ENCODE assay signal across 1 cellular context in the genomic region with DNA sequence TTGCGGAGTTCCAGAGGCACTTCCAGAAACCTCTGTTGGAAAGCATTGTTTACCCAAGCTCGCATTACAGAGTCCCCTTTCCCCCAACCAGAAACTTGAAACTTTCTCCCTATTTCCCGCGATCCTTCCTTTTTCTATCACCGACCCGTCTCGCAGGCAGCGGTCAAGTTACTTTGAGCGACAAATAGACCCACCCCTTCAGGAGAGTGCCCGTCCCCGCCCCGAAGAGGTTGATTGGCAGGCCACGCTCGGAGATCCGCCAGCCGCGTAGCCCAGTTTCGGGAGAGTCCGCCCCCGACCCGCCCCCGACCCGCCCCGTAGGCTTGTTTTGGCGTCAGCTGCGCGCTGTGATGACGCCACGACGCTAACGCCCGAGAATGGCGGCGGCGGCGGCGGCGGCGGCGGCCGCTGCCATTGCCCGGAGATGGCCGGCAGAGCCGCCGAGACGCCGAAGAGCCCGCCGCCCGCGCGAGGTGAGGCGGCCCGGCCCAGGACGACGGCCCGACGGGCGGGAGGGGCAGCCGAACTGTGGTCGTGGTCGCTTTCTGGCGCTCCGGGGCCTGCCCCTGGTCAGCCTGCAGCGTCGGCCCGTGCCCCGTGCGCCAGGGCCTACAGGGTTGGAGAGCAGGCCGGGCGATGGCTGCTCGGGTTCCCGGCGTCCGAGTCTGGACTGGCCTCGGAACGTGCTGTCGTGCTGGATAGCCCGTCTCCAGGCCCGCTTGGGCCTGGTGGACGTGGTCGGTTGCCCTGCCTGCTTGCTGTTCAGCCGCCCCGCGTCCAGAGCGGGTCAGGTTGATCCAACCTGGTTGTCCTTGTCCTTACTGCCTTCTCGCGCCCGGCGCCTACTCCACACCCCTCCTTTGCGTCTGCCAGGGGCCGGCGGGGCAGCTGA.
TF ChIP-seq lines count a peak whose summit lies in the region.

A gene (plus strand): TSS at position 356 of the 892 bp plus-strand sequence. CDS start 15,496 bp downstream, outside the sequence.

TF ChIP-seq in HepG2, 621 proteins besides CTCF, POLR2A, EP300 and RAD21 (continued from another document and continues in another):
- TF ChIP-seq, protein P1, sequence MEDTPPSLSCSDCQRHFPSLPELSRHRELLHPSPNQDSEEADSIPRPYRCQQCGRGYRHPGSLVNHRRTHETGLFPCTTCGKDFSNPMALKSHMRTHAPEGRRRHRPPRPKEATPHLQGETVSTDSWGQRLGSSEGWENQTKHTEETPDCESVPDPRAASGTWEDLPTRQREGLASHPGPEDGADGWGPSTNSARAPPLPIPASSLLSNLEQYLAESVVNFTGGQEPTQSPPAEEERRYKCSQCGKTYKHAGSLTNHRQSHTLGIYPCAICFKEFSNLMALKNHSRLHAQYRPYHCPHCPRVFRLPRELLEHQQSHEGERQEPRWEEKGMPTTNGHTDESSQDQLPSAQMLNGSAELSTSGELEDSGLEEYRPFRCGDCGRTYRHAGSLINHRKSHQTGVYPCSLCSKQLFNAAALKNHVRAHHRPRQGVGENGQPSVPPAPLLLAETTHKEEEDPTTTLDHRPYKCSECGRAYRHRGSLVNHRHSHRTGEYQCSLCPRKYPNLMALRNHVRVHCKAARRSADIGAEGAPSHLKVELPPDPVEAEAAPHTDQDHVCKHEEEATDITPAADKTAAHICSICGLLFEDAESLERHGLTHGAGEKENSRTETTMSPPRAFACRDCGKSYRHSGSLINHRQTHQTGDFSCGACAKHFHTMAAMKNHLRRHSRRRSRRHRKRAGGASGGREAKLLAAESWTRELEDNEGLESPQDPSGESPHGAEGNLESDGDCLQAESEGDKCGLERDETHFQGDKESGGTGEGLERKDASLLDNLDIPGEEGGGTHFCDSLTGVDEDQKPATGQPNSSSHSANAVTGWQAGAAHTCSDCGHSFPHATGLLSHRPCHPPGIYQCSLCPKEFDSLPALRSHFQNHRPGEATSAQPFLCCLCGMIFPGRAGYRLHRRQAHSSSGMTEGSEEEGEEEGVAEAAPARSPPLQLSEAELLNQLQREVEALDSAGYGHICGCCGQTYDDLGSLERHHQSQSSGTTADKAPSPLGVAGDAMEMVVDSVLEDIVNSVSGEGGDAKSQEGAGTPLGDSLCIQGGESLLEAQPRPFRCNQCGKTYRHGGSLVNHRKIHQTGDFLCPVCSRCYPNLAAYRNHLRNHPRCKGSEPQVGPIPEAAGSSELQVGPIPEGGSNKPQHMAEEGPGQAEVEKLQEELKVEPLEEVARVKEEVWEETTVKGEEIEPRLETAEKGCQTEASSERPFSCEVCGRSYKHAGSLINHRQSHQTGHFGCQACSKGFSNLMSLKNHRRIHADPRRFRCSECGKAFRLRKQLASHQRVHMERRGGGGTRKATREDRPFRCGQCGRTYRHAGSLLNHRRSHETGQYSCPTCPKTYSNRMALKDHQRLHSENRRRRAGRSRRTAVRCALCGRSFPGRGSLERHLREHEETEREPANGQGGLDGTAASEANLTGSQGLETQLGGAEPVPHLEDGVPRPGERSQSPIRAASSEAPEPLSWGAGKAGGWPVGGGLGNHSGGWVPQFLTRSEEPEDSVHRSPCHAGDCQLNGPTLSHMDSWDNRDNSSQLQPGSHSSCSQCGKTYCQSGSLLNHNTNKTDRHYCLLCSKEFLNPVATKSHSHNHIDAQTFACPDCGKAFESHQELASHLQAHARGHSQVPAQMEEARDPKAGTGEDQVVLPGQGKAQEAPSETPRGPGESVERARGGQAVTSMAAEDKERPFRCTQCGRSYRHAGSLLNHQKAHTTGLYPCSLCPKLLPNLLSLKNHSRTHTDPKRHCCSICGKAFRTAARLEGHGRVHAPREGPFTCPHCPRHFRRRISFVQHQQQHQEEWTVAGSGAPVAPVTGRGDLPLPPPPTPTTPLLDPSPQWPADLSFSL (CRISPR knock-in tag; IDR thresholded peaks at IDR 0.05), result no peak
- TF ChIP-seq, protein P2, sequence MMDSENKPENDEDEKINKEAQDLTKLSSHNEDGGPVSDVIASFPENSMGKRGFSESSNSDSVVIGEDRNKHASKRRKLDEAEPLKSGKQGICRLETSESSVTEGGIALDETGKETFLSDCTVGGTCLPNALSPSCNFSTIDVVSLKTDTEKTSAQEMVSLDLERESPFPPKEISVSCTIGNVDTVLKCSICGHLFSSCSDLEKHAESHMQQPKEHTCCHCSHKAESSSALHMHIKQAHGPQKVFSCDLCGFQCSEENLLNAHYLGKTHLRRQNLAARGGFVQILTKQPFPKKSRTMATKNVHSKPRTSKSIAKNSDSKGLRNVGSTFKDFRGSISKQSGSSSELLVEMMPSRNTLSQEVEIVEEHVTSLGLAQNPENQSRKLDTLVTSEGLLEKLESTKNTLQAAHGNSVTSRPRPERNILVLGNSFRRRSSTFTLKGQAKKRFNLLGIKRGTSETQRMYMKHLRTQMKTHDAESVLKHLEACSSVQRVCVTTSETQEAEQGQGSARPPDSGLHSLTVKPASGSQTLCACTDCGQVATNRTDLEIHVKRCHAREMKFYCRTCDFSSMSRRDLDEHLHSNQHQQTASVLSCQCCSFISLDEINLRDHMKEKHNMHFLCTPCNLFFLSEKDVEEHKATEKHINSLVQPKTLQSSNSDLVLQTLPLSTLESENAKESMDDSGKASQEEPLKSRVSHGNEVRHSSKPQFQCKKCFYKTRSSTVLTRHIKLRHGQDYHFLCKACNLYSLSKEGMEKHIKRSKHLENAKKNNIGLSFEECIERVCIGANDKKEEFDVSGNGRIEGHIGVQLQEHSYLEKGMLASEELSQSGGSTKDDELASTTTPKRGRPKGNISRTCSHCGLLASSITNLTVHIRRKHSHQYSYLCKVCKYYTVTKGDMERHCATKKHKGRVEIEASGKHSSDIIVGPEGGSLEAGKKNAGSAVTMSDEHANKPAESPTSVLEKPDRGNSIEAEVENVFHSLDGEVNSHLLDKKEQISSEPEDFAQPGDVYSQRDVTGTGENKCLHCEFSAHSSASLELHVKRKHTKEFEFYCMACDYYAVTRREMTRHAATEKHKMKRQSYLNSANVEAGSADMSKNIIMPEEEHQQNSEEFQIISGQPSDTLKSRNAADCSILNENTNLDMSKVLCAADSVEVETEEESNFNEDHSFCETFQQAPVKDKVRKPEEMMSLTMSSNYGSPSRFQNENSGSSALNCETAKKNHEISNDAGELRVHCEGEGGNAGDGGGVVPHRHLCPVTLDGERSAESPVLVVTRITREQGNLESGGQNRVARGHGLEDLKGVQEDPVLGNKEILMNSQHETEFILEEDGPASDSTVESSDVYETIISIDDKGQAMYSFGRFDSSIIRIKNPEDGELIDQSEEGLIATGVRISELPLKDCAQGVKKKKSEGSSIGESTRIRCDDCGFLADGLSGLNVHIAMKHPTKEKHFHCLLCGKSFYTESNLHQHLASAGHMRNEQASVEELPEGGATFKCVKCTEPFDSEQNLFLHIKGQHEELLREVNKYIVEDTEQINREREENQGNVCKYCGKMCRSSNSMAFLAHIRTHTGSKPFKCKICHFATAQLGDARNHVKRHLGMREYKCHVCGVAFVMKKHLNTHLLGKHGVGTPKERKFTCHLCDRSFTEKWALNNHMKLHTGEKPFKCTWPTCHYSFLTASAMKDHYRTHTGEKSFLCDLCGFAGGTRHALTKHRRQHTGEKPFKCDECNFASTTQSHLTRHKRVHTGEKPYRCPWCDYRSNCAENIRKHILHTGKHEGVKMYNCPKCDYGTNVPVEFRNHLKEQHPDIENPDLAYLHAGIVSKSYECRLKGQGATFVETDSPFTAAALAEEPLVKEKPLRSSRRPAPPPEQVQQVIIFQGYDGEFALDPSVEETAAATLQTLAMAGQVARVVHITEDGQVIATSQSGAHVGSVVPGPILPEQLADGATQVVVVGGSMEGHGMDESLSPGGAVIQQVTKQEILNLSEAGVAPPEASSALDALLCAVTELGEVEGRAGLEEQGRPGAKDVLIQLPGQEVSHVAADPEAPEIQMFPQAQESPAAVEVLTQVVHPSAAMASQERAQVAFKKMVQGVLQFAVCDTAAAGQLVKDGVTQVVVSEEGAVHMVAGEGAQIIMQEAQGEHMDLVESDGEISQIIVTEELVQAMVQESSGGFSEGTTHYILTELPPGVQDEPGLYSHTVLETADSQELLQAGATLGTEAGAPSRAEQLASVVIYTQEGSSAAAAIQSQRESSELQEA (CRISPR knock-in tag; IDR thresholded peaks at IDR 0.05; ENCODE audit: not compliant biosample characterization), result no peak
- TF ChIP-seq MAZ (IDR thresholded peaks at IDR 0.05; ENCODE audit: borderline replicate concordance, low read depth, low read length) (peak; percentile 32; the same call in 1 of the 2 replicates), MAZ (CRISPR knock-in tag; IDR thresholded peaks at IDR 0.05; ENCODE audit: low read depth) (peak; percentile 77), BRCA1 (CRISPR knock-in tag; IDR thresholded peaks at IDR 0.05) (0 out of 2 replicates have a peak, but pooled peaks have one; percentile 89), RELA (CRISPR knock-in tag; IDR thresholded peaks at IDR 0.05) (no peak), ZNF44 (CRISPR knock-in tag; IDR thresholded peaks at IDR 0.05) (no peak), ZNF549 (CRISPR knock-in tag; IDR thresholded peaks at IDR 0.05) (no peak), ZNF354B (CRISPR knock-in tag; IDR thresholded peaks at IDR 0.05) (no peak), HIVEP1 (CRISPR knock-in tag; IDR thresholded peaks at IDR 0.05) (peak; percentile 88)
- TF ChIP-seq, protein P3, sequence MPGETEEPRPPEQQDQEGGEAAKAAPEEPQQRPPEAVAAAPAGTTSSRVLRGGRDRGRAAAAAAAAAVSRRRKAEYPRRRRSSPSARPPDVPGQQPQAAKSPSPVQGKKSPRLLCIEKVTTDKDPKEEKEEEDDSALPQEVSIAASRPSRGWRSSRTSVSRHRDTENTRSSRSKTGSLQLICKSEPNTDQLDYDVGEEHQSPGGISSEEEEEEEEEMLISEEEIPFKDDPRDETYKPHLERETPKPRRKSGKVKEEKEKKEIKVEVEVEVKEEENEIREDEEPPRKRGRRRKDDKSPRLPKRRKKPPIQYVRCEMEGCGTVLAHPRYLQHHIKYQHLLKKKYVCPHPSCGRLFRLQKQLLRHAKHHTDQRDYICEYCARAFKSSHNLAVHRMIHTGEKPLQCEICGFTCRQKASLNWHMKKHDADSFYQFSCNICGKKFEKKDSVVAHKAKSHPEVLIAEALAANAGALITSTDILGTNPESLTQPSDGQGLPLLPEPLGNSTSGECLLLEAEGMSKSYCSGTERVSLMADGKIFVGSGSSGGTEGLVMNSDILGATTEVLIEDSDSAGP (CRISPR knock-in tag; IDR thresholded peaks at IDR 0.05; ENCODE audit: borderline replicate concordance), result peak; percentile 76; the same call in 1 of the 2 replicates
- TF ChIP-seq, protein P4, sequence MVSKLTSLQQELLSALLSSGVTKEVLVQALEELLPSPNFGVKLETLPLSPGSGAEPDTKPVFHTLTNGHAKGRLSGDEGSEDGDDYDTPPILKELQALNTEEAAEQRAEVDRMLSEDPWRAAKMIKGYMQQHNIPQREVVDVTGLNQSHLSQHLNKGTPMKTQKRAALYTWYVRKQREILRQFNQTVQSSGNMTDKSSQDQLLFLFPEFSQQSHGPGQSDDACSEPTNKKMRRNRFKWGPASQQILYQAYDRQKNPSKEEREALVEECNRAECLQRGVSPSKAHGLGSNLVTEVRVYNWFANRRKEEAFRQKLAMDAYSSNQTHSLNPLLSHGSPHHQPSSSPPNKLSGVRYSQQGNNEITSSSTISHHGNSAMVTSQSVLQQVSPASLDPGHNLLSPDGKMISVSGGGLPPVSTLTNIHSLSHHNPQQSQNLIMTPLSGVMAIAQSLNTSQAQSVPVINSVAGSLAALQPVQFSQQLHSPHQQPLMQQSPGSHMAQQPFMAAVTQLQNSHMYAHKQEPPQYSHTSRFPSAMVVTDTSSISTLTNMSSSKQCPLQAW (CRISPR knock-in tag; IDR thresholded peaks at IDR 0.05), result no peak
- TF ChIP-seq, protein P5, sequence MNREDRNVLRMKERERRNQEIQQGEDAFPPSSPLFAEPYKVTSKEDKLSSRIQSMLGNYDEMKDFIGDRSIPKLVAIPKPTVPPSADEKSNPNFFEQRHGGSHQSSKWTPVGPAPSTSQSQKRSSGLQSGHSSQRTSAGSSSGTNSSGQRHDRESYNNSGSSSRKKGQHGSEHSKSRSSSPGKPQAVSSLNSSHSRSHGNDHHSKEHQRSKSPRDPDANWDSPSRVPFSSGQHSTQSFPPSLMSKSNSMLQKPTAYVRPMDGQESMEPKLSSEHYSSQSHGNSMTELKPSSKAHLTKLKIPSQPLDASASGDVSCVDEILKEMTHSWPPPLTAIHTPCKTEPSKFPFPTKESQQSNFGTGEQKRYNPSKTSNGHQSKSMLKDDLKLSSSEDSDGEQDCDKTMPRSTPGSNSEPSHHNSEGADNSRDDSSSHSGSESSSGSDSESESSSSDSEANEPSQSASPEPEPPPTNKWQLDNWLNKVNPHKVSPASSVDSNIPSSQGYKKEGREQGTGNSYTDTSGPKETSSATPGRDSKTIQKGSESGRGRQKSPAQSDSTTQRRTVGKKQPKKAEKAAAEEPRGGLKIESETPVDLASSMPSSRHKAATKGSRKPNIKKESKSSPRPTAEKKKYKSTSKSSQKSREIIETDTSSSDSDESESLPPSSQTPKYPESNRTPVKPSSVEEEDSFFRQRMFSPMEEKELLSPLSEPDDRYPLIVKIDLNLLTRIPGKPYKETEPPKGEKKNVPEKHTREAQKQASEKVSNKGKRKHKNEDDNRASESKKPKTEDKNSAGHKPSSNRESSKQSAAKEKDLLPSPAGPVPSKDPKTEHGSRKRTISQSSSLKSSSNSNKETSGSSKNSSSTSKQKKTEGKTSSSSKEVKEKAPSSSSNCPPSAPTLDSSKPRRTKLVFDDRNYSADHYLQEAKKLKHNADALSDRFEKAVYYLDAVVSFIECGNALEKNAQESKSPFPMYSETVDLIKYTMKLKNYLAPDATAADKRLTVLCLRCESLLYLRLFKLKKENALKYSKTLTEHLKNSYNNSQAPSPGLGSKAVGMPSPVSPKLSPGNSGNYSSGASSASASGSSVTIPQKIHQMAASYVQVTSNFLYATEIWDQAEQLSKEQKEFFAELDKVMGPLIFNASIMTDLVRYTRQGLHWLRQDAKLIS (CRISPR knock-in tag; IDR thresholded peaks at IDR 0.05), result 0 out of 2 replicates have a peak, but pooled peaks have one; percentile 61
- TF ChIP-seq, protein P6, sequence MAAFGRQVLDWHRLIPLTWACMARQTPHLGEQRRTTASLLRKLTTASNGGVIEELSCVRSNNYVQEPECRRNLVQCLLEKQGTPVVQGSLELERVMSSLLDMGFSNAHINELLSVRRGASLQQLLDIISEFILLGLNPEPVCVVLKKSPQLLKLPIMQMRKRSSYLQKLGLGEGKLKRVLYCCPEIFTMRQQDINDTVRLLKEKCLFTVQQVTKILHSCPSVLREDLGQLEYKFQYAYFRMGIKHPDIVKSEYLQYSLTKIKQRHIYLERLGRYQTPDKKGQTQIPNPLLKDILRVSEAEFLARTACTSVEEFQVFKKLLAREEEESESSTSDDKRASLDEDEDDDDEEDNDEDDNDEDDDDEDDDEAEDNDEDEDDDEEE (CRISPR knock-in tag; IDR thresholded peaks at IDR 0.05), result no peak; the same call in 1 of the 2 replicates
- TF ChIP-seq, protein P7, sequence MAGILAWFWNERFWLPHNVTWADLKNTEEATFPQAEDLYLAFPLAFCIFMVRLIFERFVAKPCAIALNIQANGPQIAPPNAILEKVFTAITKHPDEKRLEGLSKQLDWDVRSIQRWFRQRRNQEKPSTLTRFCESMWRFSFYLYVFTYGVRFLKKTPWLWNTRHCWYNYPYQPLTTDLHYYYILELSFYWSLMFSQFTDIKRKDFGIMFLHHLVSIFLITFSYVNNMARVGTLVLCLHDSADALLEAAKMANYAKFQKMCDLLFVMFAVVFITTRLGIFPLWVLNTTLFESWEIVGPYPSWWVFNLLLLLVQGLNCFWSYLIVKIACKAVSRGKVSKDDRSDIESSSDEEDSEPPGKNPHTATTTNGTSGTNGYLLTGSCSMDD (CRISPR knock-in tag; IDR thresholded peaks at IDR 0.05), result peak; percentile 85; the same call in 1 of the 2 replicates
- TF ChIP-seq, protein P8, sequence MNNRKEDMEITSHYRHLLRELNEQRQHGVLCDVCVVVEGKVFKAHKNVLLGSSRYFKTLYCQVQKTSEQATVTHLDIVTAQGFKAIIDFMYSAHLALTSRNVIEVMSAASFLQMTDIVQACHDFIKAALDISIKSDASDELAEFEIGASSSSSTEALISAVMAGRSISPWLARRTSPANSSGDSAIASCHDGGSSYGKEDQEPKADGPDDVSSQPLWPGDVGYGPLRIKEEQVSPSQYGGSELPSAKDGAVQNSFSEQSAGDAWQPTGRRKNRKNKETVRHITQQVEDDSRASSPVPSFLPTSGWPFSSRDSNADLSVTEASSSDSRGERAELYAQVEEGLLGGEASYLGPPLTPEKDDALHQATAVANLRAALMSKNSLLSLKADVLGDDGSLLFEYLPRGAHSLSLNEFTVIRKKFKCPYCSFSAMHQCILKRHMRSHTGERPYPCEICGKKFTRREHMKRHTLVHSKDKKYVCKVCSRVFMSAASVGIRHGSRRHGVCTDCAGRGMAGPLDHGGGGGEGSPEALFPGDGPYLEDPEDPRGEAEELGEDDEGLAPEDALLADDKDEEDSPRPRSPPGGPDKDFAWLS (CRISPR knock-in tag; IDR thresholded peaks at IDR 0.05; ENCODE audit: borderline replicate concordance), result no peak
